1 cellular context compared by ENCODE assay signal in genomic region chr9:137020771-137021573, GRCh38.
TF ChIP-seq lines count a peak whose summit lies in the region.

No MANE protein-coding gene starts in this region.

TF ChIP-seq in K562, 482 proteins besides CTCF, POLR2A, EP300 and RAD21:
- TF ChIP-seq POLR2G (IDR thresholded peaks at IDR 0.05; ENCODE audit: low read depth, low read length) (0 out of 2 replicates have a peak, but pooled peaks have one; percentile 21), MED1 (CRISPR knock-in tag; IDR thresholded peaks at IDR 0.05; ENCODE audit: borderline replicate concordance) (0 out of 2 replicates have a peak, but pooled peaks have one; percentile 30), SREBF2 (CRISPR knock-in tag; IDR thresholded peaks at IDR 0.05) (no peak)
